In genomic region chr21:36705679-36706481, GRCh38 we compare ENCODE assay signal across 11 cellular contexts. TPM values are rescaled to one million over a fixed set of nuclear protein-coding genes. Genes with fewer than 3 reads are reported as not detected.
DNase-seq lines count a peak whose midpoint lies in the region; ATAC-seq and TF ChIP-seq lines count a peak whose summit lies in the region.
"Had no signal": no experiment of that assay in that cellular context is flagged by ENCODE, and none has a peak within 500 bp of the region (broad histone marks: within the 10 kb centered on the region; RNA-seq: fewer than 3 reads in every experiment).

No MANE protein-coding gene starts in this region.

- H3K4me1 Mint-ChIP-seq in T-helper 17 cell = peaks cover 24% of the 10 kb centered on the region
- H3K4me1 Mint-ChIP-seq in stimulated activated naive B cell treated with anti-CD40 and anti-IgM and Interleukin-4, amounts not matched to agents 10 μg/mL and 1 μg/mL and 100 μg/mL, for 72 hours = peaks cover 30 to 55% of the 10 kb centered on the region in 2 donors

- WGBS in esophagus squamous epithelium, 2 donors = 0 to 2% methylated on average over 4 to 9 of the region's 22 CpGs

- no peaks in the 10 kb centered on the region for H3K9me3 Mint-ChIP-seq in stimulated activated naive B cell treated with anti-CD40 and anti-IgM and Interleukin-4, amounts not matched to agents 10 μg/mL and 1 μg/mL and 100 μg/mL, for 72 hours
- H3K9me3 Mint-ChIP-seq: neural crest cell had no signal

- H3K4me3 ChIP-seq in esophagus squamous epithelium = peak overlapping the region; percentile 31 to 78 (median 74)
- H3K4me3 ChIP-seq: testis had no signal

- no peaks in the 10 kb centered on the region for H3K36me3 Mint-ChIP-seq in T-helper 17 cell (ENCODE audit: low read depth)
- H3K36me3 Mint-ChIP-seq in stimulated activated naive B cell treated with anti-CD40 and anti-IgM and Interleukin-4, amounts not matched to agents 10 μg/mL and 1 μg/mL and 100 μg/mL, for 72 hours = peaks cover 0 to 3% of the 10 kb centered on the region in 2 donors

- peaks cover 30 to 96% (median 49%) of the 10 kb centered on the region in 3 donors for H3K4me1 ChIP-seq in esophagus squamous epithelium

- peaks cover 0 to 100% (median 27%) of the 10 kb centered on the region in 4 donors for H3K27me3 ChIP-seq in esophagus squamous epithelium
- H3K27me3 ChIP-seq: testis had no signal

- H3K27me3 Mint-ChIP-seq in T-helper 17 cell = peaks cover 80% of the 10 kb centered on the region
- H3K27me3 Mint-ChIP-seq in stimulated activated naive B cell treated with anti-CD40 and anti-IgM and Interleukin-4, amounts not matched to agents 10 μg/mL and 1 μg/mL and 100 μg/mL, for 72 hours = peaks cover 76 to 94% of the 10 kb centered on the region in 2 donors

- intact Hi-C loops in esophagus squamous epithelium (cut with DNase I) = loop anchor here (10.0 kb wide), 1 partner anchor 201 kb away; no protein-coding TSS in a partner anchor

- peak in 5 of 6 experiments; percentile 24 to 67 (median 33) for TF ChIP-seq CTCF in esophagus squamous epithelium (IDR thresholded peaks at IDR 0.05)

- peak; percentile 53 for DNase-seq in activated CD8-positive, alpha-beta memory T cell treated with anti-CD3 and anti-CD28 coated beads, Interleukin-2, amount 50 U/mL, for 48 hours
- no peak for DNase-seq in activated CD8-positive, alpha-beta memory T cell treated with anti-CD3 and anti-CD28 coated beads, Interleukin-2, amount 50 U/mL, for 4 hours
- DNase-seq in T-helper 17 cell (no peak), esophagus squamous epithelium (lab: John Stamatoyannopoulos, UW) (no peak), GM19240 (ENCODE audit: insufficient read length, low spot score) (no peak), epidermal melanocyte (ENCODE audit: insufficient read length, low spot score) (no peak)
- no peak for DNase-seq in stimulated activated naive B cell treated with anti-CD40 and anti-IgM and Interleukin-4, amounts not matched to agents 10 μg/mL and 1 μg/mL and 100 μg/mL, for 72 hours
- no peak for DNase-seq in stimulated activated CD4-positive, alpha-beta T cell treated with anti-CD3 and anti-CD28 coated beads, Interleukin-4, amount 100 ng/mL, for 4 hours
- DNase-seq: NCI-H1930, testis had no signal

- peak overlapping the region; percentile 79 to 97 (median 96) for H3K27ac ChIP-seq in esophagus squamous epithelium
- H3K27ac ChIP-seq: testis had no signal

- H3K4me3 Mint-ChIP-seq in T-helper 17 cell = peak overlapping the region; percentile 82
- H3K4me3 Mint-ChIP-seq in stimulated activated naive B cell treated with anti-CD40 and anti-IgM and Interleukin-4, amounts not matched to agents 10 μg/mL and 1 μg/mL and 100 μg/mL, for 72 hours = peak overlapping the region in 1 of 2 donors; percentile 17

- ATAC-seq in T-helper 17 cell = no peak
- no peak for ATAC-seq in stimulated activated naive B cell treated with anti-CD40 and anti-IgM and Interleukin-4, amounts not matched to agents 10 μg/mL and 1 μg/mL and 100 μg/mL, for 72 hours (replicated peaks)

- H3K9me3 ChIP-seq in T-helper 17 cell (ENCODE audit: control insufficient read depth, low read length, poor library complexity, severe bottlenecking) = no peaks in the 10 kb centered on the region
- H3K9me3 ChIP-seq in esophagus squamous epithelium = no peaks in the 10 kb centered on the region
- H3K9me3 ChIP-seq: testis had no signal

- H3K36me3 ChIP-seq in esophagus squamous epithelium = no peaks in the 10 kb centered on the region

- H3K27ac Mint-ChIP-seq in T-helper 17 cell = peak overlapping the region; percentile 65
- H3K27ac Mint-ChIP-seq in stimulated activated naive B cell treated with anti-CD40 and anti-IgM and Interleukin-4, amounts not matched to agents 10 μg/mL and 1 μg/mL and 100 μg/mL, for 72 hours = peak overlapping the region; percentile 92

- peak in 1 of 4 donors; percentile 22 for TF ChIP-seq POLR2A in esophagus squamous epithelium (IDR thresholded peaks at IDR 0.05)

RNA-seq across cellular contexts. Expression of gene SIM2, which starts 7.0 kb away (rescaled TPM):
- total RNA-seq in T-helper 17 cell (not detected), esophagus squamous epithelium (10 to 100 TPM; 20.3 to 49.4 (median 29.9) TPM)
- total RNA-seq: neural crest cell had no signal

Comparison
In these comparisons a context has a peak if more than half of its experiments do, and no peak if none do; other contexts are left out.
1. RNA of gene SIM2, which starts 7.0 kb away (total RNA-seq): 20.3 to 49.4 TPM in esophagus squamous epithelium; not detected in T-helper 17 cell; every median in the first group is over 10 times any median in the second.